Comparison of ENCODE assay signal across 34 cellular contexts in genomic region chr3:156609546-156609945, GRCh38.
"Had no signal": no experiment of that assay in that cellular context is flagged by ENCODE, and none has a peak within 500 bp of the region (broad histone marks: within the 10 kb centered on the region; RNA-seq: fewer than 3 reads in every experiment).

No MANE protein-coding gene starts in this region.

- H3K27ac Mint-ChIP-seq: activated CD4-positive, alpha-beta memory T cell treated with anti-CD3 and anti-CD28 coated beads for 36 hours; activated CD4-positive, alpha-beta T cell treated with anti-CD3 and anti-CD28 coated beads, Interleukin-2, amount 10 ng/mL, durations not matched to agents 24 days and 14 days; activated naive CD4-positive, alpha-beta T cell treated with anti-CD3 and anti-CD28 coated beads, Interleukin-2, amount 50 U/mL, for 24 hours; activated naive CD8-positive, alpha-beta T cell treated with anti-CD3 and anti-CD28 coated beads, Interleukin-2, amount 50 U/mL, for 24 hours; activated T-helper 17 cell treated with anti-CD3 and anti-CD28 coated beads, Interleukin-2, amount 50 U/mL, for 72 hours; dendritic cell treated with granulocyte-macrophage colony-stimulating factor and Interleukin-4, amounts not matched to agents 40 ng/mL and 50 ng/mL, for 4 days; endodermal cell; natural killer cell treated with Interleukin-12 subunit alpha and Interleukin-12 subunit beta and Interleukin-15 and Interleukin-18, amount 100 ng/mL, for 72 hours; stimulated activated memory B cell treated with anti-CD40 and anti-IgM and Interleukin-4, amounts not matched to agents 10 μg/mL and 1 μg/mL and 100 μg/mL, for 72 hours; stimulated activated naive CD8-positive, alpha-beta T cell treated with anti-CD3 and anti-CD28 coated beads, Interleukin-15, amount 100 ng/mL, for 72 hours; T-helper 17 cell; type B pancreatic cell had no signal

- FAIRE-seq: islet of Langerhans, small intestine had no signal

- H3K4me3 ChIP-seq: breast epithelium, esophagus muscularis mucosa, left ventricle myocardium inferior, mucosa of descending colon, psoas muscle, sigmoid colon, uterus had no signal

- H3K27ac ChIP-seq: breast epithelium, esophagus muscularis mucosa, left ventricle myocardium inferior, neutrophil, parathyroid adenoma, psoas muscle, sigmoid colon, uterus had no signal

- H3K79me2 ChIP-seq: parathyroid adenoma had no signal

- ATAC-seq: activated naive CD8-positive, alpha-beta T cell treated with anti-CD3 and anti-CD28 coated beads, Interleukin-2, amount 50 U/mL, for 24 hours; activated T-helper 17 cell treated with anti-CD3 and anti-CD28 coated beads, Interleukin-2, amount 50 U/mL, for 72 hours; natural killer cell treated with Interleukin-12 subunit alpha and Interleukin-12 subunit beta and Interleukin-15 and Interleukin-18, amount 100 ng/mL, for 72 hours; psoas muscle; stimulated activated memory B cell treated with anti-CD40 and anti-IgM and Interleukin-4, amounts not matched to agents 10 μg/mL and 1 μg/mL and 100 μg/mL, for 72 hours; stimulated activated naive CD8-positive, alpha-beta T cell treated with anti-CD3 and anti-CD28 coated beads, Interleukin-15, amount 100 ng/mL, for 72 hours; T-helper 17 cell had no signal

- H3K4me3 Mint-ChIP-seq: activated CD4-positive, alpha-beta memory T cell treated with anti-CD3 and anti-CD28 coated beads for 36 hours; activated CD4-positive, alpha-beta T cell treated with anti-CD3 and anti-CD28 coated beads, Interleukin-2, amount 10 ng/mL, durations not matched to agents 24 days and 14 days; activated naive CD4-positive, alpha-beta T cell treated with anti-CD3 and anti-CD28 coated beads, Interleukin-2, amount 50 U/mL, for 24 hours; activated naive CD8-positive, alpha-beta T cell treated with anti-CD3 and anti-CD28 coated beads, Interleukin-2, amount 50 U/mL, for 24 hours; activated T-helper 17 cell treated with anti-CD3 and anti-CD28 coated beads, Interleukin-2, amount 50 U/mL, for 72 hours; central memory CD8-positive, alpha-beta T cell; dendritic cell treated with granulocyte-macrophage colony-stimulating factor and Interleukin-4, amounts not matched to agents 40 ng/mL and 50 ng/mL, for 4 days; endodermal cell; natural killer cell treated with Interleukin-12 subunit alpha and Interleukin-12 subunit beta and Interleukin-15 and Interleukin-18, amount 100 ng/mL, for 72 hours; stimulated activated memory B cell treated with anti-CD40 and anti-IgM and Interleukin-4, amounts not matched to agents 10 μg/mL and 1 μg/mL and 100 μg/mL, for 72 hours; stimulated activated naive CD8-positive, alpha-beta T cell treated with anti-CD3 and anti-CD28 coated beads, Interleukin-15, amount 100 ng/mL, for 72 hours; T-helper 17 cell; type B pancreatic cell had no signal

- H3K9me3 ChIP-seq: breast epithelium, esophagus muscularis mucosa, left ventricle myocardium inferior, mucosa of descending colon, neutrophil, psoas muscle, sigmoid colon, uterus had no signal

- DNase-seq: activated CD4-positive, alpha-beta memory T cell treated with anti-CD3 and anti-CD28 coated beads for 36 hours; activated CD4-positive, alpha-beta T cell treated with anti-CD3 and anti-CD28 coated beads, Interleukin-2, amount 10 ng/mL, durations not matched to agents 24 days and 14 days; activated CD4-positive, CD25-positive, alpha-beta regulatory T cell treated with anti-CD3 and anti-CD28 coated beads, Interleukin-2, amount 50 U/mL, for 72 hours; activated CD8-positive, alpha-beta memory T cell treated with anti-CD3 and anti-CD28 coated beads, Interleukin-2, amount 50 U/mL, for 4 hours; activated gamma-delta T cell treated with Interleukin-2 at 50 U/mL for 16 hours; activated naive CD8-positive, alpha-beta T cell treated with anti-CD3 and anti-CD28 coated beads, Interleukin-2, amount 50 U/mL, for 24 hours; activated T-cell treated with anti-CD3 and anti-CD28 coated beads, Interleukin-2, amount 50 U/mL, for 1 hour; endodermal cell; foreskin melanocyte; left ventricle myocardium inferior; mucosa of descending colon; psoas muscle; sigmoid colon; stimulated activated CD4-positive, alpha-beta T cell treated with anti-CD3 and anti-CD28 coated beads, Interleukin-1b, Interleukin-23, amount 100 ng/mL, for 48 hours; stimulated activated CD4-positive, alpha-beta T cell treated with anti-CD3 and anti-CD28 coated beads, Interleukin-4, amount 100 ng/mL, for 4 hours; stimulated activated CD8-positive, alpha-beta memory T cell treated with anti-CD3 and anti-CD28 coated beads, Interleukin-4, amount 100 ng/mL, for 48 hours; stimulated activated naive CD8-positive, alpha-beta T cell treated with anti-CD3 and anti-CD28 coated beads, Interleukin-15, amount 100 ng/mL, for 72 hours; substantia nigra; T-helper 17 cell; T1000; uterus had no signal

- H3K4me1 Mint-ChIP-seq: central memory CD8-positive, alpha-beta T cell had no signal

- H3K9ac ChIP-seq: parathyroid adenoma had no signal

- H3K27me3 Mint-ChIP-seq: dendritic cell treated with granulocyte-macrophage colony-stimulating factor and Interleukin-4, amounts not matched to agents 40 ng/mL and 50 ng/mL, for 4 days had no signal

- H3K36me3 Mint-ChIP-seq: activated CD4-positive, alpha-beta memory T cell treated with anti-CD3 and anti-CD28 coated beads for 36 hours; activated naive CD4-positive, alpha-beta T cell treated with anti-CD3 and anti-CD28 coated beads, Interleukin-2, amount 50 U/mL, for 24 hours; natural killer cell treated with Interleukin-12 subunit alpha and Interleukin-12 subunit beta and Interleukin-15 and Interleukin-18, amount 100 ng/mL, for 72 hours; stimulated activated memory B cell treated with anti-CD40 and anti-IgM and Interleukin-4, amounts not matched to agents 10 μg/mL and 1 μg/mL and 100 μg/mL, for 72 hours; type B pancreatic cell had no signal

- H3K27me3 ChIP-seq: esophagus muscularis mucosa, neutrophil, sigmoid colon, uterus had no signal

- H3K9me3 Mint-ChIP-seq: activated CD4-positive, alpha-beta memory T cell treated with anti-CD3 and anti-CD28 coated beads for 36 hours; activated CD4-positive, alpha-beta T cell treated with anti-CD3 and anti-CD28 coated beads, Interleukin-2, amount 10 ng/mL, durations not matched to agents 24 days and 14 days; activated naive CD4-positive, alpha-beta T cell treated with anti-CD3 and anti-CD28 coated beads, Interleukin-2, amount 50 U/mL, for 24 hours; activated naive CD8-positive, alpha-beta T cell treated with anti-CD3 and anti-CD28 coated beads, Interleukin-2, amount 50 U/mL, for 24 hours; activated T-helper 17 cell treated with anti-CD3 and anti-CD28 coated beads, Interleukin-2, amount 50 U/mL, for 72 hours; central memory CD8-positive, alpha-beta T cell; dendritic cell treated with granulocyte-macrophage colony-stimulating factor and Interleukin-4, amounts not matched to agents 40 ng/mL and 50 ng/mL, for 4 days; endodermal cell; natural killer cell treated with Interleukin-12 subunit alpha and Interleukin-12 subunit beta and Interleukin-15 and Interleukin-18, amount 100 ng/mL, for 72 hours; stimulated activated memory B cell treated with anti-CD40 and anti-IgM and Interleukin-4, amounts not matched to agents 10 μg/mL and 1 μg/mL and 100 μg/mL, for 72 hours; stimulated activated naive CD8-positive, alpha-beta T cell treated with anti-CD3 and anti-CD28 coated beads, Interleukin-15, amount 100 ng/mL, for 72 hours; type B pancreatic cell had no signal

- H2AFZ ChIP-seq: parathyroid adenoma had no signal

- H3K4me1 ChIP-seq: breast epithelium, parathyroid adenoma, uterus had no signal

- H3K36me3 ChIP-seq: breast epithelium, esophagus muscularis mucosa, left ventricle myocardium inferior, neutrophil, sigmoid colon, uterus had no signal
